In the genomic region with DNA sequence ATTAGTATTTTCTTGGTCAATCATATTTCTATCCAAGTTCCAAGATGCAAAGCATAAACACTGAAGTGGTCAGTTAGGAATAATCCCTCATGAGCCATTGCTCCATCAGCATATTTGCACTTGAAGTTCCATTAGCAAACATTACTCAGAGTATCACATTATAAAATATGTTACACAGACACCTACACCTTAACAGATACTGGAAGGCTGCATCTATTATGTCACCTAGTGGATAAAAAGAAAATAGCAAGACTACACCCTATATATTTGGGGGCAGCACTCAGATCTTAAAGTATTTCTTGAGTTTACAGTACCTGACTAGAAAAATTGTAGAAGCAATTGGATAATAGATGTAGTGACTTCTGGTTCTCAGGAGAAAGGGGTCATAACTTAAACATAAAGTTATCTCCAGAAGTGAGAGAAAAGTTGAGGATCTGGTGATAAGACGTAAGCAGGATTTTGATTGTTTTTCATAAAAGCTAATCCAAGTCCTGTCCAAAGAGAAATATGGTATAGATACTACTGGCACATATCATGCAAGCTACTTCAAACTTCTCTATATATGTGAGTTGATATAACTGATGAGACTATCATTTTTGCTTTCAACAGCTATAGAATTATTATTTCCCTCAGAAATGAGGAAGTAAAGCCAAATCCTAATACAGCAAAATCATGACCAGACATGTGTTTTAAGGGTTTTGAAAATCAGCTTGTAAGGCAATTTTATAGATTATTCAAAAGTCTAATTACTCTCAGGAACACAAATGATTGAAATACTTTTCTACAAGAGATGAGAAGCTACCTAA, we compare ENCODE assay signal across 8 cellular contexts.
A peak's percentile ranks its signal among the peaks of the same experiment; 100 is the strongest.
DNase-seq lines count a peak whose midpoint lies in the region; ATAC-seq and TF ChIP-seq lines count a peak whose summit lies in the region.

No MANE protein-coding gene starts in this region.

- DNase-seq in GM12864 (ENCODE audit: low read depth) (no peak), HT-29 (ENCODE audit: low spot score) (peak; percentile 11), T47D (ENCODE audit: low read depth in 1 of 2, low spot score in 1 of 2) (peak; percentile 5 to 19), renal cortical epithelial cell (ENCODE audit: low read depth) (peak; percentile 51), left ventricle myocardium superior (no peak), inferior parietal cortex (ENCODE audit: extremely low spot score) (no peak)
- DNase-seq in activated CD4-positive, alpha-beta T cell treated with anti-CD3 and anti-CD28 coated beads for 1 hour, result no peak

- ATAC-seq in GM21576 (IDR thresholded peaks at IDR 0.05; ENCODE audit: unreplicated experiment) (peak; percentile 93), left ventricle myocardium superior (no peak)

- in situ Hi-C loops in T47D (cut with HindIII; ENCODE audit: low pct_unique_long_range_greater_than_20kb, low sequenced_read_pairs), result no loop called here

- intact Hi-C loops in left ventricle myocardium superior (cut with micrococcal nuclease), result no loop called here

- TF ChIP-seq CTCF in GM12864 (IDR thresholded peaks at IDR 0.05; ENCODE audit: low read depth, low read length, missing control alignments), result peak; percentile 51

- no peak overlapping the region for H3K4me3 ChIP-seq in GM12864 (ENCODE audit: low read depth, low read length)

Comparison
In these comparisons a context has a peak if more than half of its experiments do, and no peak if none do; other contexts are left out.
1. DNase-seq: peak in HT-29 (single experiment), T47D (2 of 2) and renal cortical epithelial cell (single experiment); none in GM12864 (single experiment), activated CD4-positive, alpha-beta T cell treated with anti-CD3 and anti-CD28 coated beads for 1 hour (single experiment), left ventricle myocardium superior (single experiment) and inferior parietal cortex (single experiment).